In the genomic region with DNA sequence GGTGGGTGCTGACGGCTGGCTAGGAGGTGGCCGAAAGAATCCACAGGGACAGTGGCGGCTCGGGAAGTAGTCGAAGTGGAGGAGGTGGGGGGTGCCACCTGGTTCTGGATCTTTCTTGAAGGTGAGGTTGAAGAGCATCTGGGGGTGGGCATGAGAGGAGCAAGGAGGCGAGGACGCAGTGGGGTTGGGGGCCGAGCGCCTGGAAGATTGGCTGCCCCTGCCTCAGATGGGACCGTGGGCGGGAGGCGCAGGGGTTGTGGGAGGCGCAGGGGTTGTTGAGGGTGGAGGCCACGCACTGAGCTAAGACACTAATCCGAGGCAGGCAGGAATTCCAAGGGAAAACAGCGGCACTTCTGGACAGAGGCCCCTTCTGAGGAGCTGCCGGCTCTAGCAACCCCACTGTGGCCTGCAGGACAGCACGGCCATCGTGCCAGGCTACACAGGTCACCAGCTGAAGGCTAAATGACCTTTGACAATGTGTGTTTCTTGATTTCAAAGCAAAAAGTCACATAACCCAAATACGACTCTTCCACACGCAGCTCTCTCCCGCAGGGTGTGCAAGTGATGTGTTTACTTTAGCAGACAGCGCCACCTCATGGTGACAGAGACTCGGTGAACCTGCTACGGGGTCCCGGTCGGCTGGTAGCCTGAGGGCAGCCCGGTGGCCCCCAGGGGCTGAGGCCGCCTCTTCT, we compare ENCODE assay signal across 8 cellular contexts. TPM values are rescaled to one million over a fixed set of nuclear protein-coding genes. Genes with fewer than 3 reads are reported as not detected.
A peak's percentile ranks its signal among the peaks of the same experiment; 100 is the strongest.
DNase-seq lines count a peak whose midpoint lies in the region; ATAC-seq and TF ChIP-seq lines count a peak whose summit lies in the region.

No MANE protein-coding gene starts in this region.

- TF ChIP-seq POLR2A in ovary (IDR thresholded peaks at IDR 0.05) (no peak), thyroid gland (IDR thresholded peaks at IDR 0.05) (no peak)

- CTCF ChIA-PET in Caco-2 (lab: Charles Lee): interaction anchor here (0.8 to 2.5 kb wide), 12 partner anchors 15 to 248 kb away, joined by 3 to 44 read pairs (median 5); a partner anchor contains a TSS

- no TSS peak for BruUV-seq in Caco-2 (replicated peaks; lab: Mats Ljungman, UMichigan)

- no peaks in the 10 kb centered on the region for H3K4me1 Mint-ChIP-seq in Caco-2 (ENCODE audit: low read depth, unreplicated experiment)

- DNase-seq in Caco-2: peak; percentile 65
- no peak for DNase-seq in RWPE2 (ENCODE audit: low spot score)
- DNase-seq in activated effector memory CD4-positive, alpha-beta T cell treated with Interleukin-2 at 50 U/mL for 16 hours: peak; percentile 54
- DNase-seq in germinal center (ENCODE audit: low spot score): peak; percentile 80
- peak; percentile 67 to 87 (median 82) for DNase-seq in ovary
- peak; percentile 84 to 88 for DNase-seq in thyroid gland

- H3K9me3 Mint-ChIP-seq in Caco-2 (ENCODE audit: unreplicated experiment): no peaks in the 10 kb centered on the region

- POLR2A ChIA-PET in Caco-2 (lab: Charles Lee): no interaction called here

- TF ChIP-seq CTCF in Caco-2 (IDR thresholded peaks at IDR 0.05; ENCODE audit: insufficient read depth in 1 of 2, low read depth in 1 of 2, low read length in 1 of 2, severe bottlenecking in 1 of 2, unreplicated experiment in 1 of 2) (peak; percentile 63 to 67), LNCAP (IDR thresholded peaks at IDR 0.05) (peak; percentile 54), RWPE2 (IDR thresholded peaks at IDR 0.05; ENCODE audit: poor library complexity, severe bottlenecking) (peak; percentile 31), ovary (IDR thresholded peaks at IDR 0.05) (peak; percentile 68 to 85 (median 77)), thyroid gland (IDR thresholded peaks at IDR 0.05) (peak; percentile 51 to 87 (median 84))

- H3K4me3 Mint-ChIP-seq in Caco-2 (ENCODE audit: unreplicated experiment): no peak overlapping the region

- H3K36me3 Mint-ChIP-seq in Caco-2 (ENCODE audit: insufficient read depth, unreplicated experiment): peaks cover 5% of the 10 kb centered on the region

- H3K27ac Mint-ChIP-seq in Caco-2 (ENCODE audit: unreplicated experiment): no peak overlapping the region

- ATAC-seq in RWPE2 (ENCODE audit: low read depth) (no peak), GM19397 (IDR thresholded peaks at IDR 0.05; ENCODE audit: unreplicated experiment) (no peak)

- no peaks in the 10 kb centered on the region for H3K27me3 Mint-ChIP-seq in Caco-2 (ENCODE audit: insufficient read depth, unreplicated experiment)

- 44 to 50% (median 47%) methylated on average over 29 of the region's 29 CpGs for WGBS in ovary, 3 donors
- WGBS in thyroid gland, 2 donors: 50 to 54% methylated on average over 23 to 29 of the region's 29 CpGs

- H3K27ac ChIP-seq in RWPE2 (ENCODE audit: poor library complexity, severe bottlenecking): no peak overlapping the region
- no peak overlapping the region for H3K27ac ChIP-seq in ovary
- no peak overlapping the region for H3K27ac ChIP-seq in thyroid gland

- no peaks in the 10 kb centered on the region for H3K36me3 ChIP-seq in Caco-2 (ENCODE audit: control insufficient read depth, insufficient read depth, low read length)
- H3K36me3 ChIP-seq in RWPE2 (ENCODE audit: low read depth): peaks cover 12% of the 10 kb centered on the region; the same call in 1 of the 2 replicates
- H3K36me3 ChIP-seq in ovary: no peaks in the 10 kb centered on the region
- no peaks in the 10 kb centered on the region for H3K36me3 ChIP-seq in thyroid gland

- H3K4me1 ChIP-seq in Caco-2: peaks cover 3% of the 10 kb centered on the region
- peaks cover 3% of the 10 kb centered on the region for H3K4me1 ChIP-seq in RWPE2 (ENCODE audit: insufficient read depth, poor library complexity, severe bottlenecking)
- peaks cover 3% of the 10 kb centered on the region for H3K4me1 ChIP-seq in ovary (ENCODE audit: insufficient read depth)
- H3K4me1 ChIP-seq in thyroid gland: peaks cover 0 to 10% of the 10 kb centered on the region in 2 donors

- intact Hi-C loops in Caco-2 (cut with micrococcal nuclease; ENCODE audit: unreplicated experiment): loop anchor here (1.0 kb wide), 1 partner anchor 35 kb away; no protein-coding TSS in a partner anchor
- intact Hi-C loops in ovary (cut with DNase I): loop anchor here in 3 of 4 donors (5.0 to 10.0 kb wide), 2 partner anchors 35 to 237 kb away; a partner anchor contains a TSS
- intact Hi-C loops in thyroid gland (cut with DNase I): loop anchor here (5.0 kb wide), 2 partner anchors 35 to 215 kb away; a partner anchor contains a TSS

- H3K27me3 ChIP-seq in Caco-2 (replicated peaks; ENCODE audit: control insufficient read depth, insufficient read depth, low read length) (no peaks in the 10 kb centered on the region), RWPE2 (ENCODE audit: insufficient read depth, poor library complexity, severe bottlenecking) (no peaks in the 10 kb centered on the region), ovary (no peaks in the 10 kb centered on the region), thyroid gland (no peaks in the 10 kb centered on the region)

- no peaks in the 10 kb centered on the region for H3K9me3 ChIP-seq in Caco-2
- H3K9me3 ChIP-seq in RWPE2 (ENCODE audit: severe bottlenecking): no peaks in the 10 kb centered on the region
- no peaks in the 10 kb centered on the region for H3K9me3 ChIP-seq in ovary
- H3K9me3 ChIP-seq in thyroid gland: no peaks in the 10 kb centered on the region

- H3K4me3 ChIP-seq in Caco-2 (ENCODE audit: low read depth, low read length): no peak overlapping the region
- H3K4me3 ChIP-seq in RWPE2 (ENCODE audit: severe bottlenecking): no peak overlapping the region
- H3K4me3 ChIP-seq in ovary: no peak overlapping the region
- H3K4me3 ChIP-seq in thyroid gland (replicated peaks in 1 of 3): no peak overlapping the region

- no peak for TF ChIP-seq EP300 in ovary (IDR thresholded peaks at IDR 0.05)

RNA-seq across cellular contexts. Expression of a gene that starts 44.1 kb away (rescaled TPM):
- total RNA-seq in Caco-2 (2022) (85.4 and 90.4 TPM in 2 replicates), ovary (10 to 100 TPM; 56.2 to 88.4 (median 67.9) TPM), thyroid gland (100 to 1,000 TPM in 1 of 4 donors, 10 to 100 TPM in 3; 57.8 to 148 (median 82.7) TPM)
- 10 to 100 TPM; 54.0 to 72.9 TPM for polyA plus RNA-seq in ovary

Comparison
In these comparisons a context has a peak if more than half of its experiments do, and no peak if none do; other contexts are left out.
1. CTCF ChIP-seq: peak in every context shown above with its lines; median percentile 84 in thyroid gland; 77 in ovary; 65 in Caco-2; 54 in LNCAP; 31 in RWPE2.